Comparison of ENCODE assay signal across 19 cellular contexts in genomic region chr6:11763460-11764249, GRCh38. TPM values are rescaled to one million over a fixed set of nuclear protein-coding genes. Genes with fewer than 3 reads are reported as not detected.
DNase-seq lines count a peak whose midpoint lies in the region; ATAC-seq, FAIRE-seq and TF ChIP-seq lines count a peak whose summit lies in the region.
"Had no signal": no experiment of that assay in that cellular context is flagged by ENCODE, and none has a peak within 500 bp of the region (broad histone marks: within the 10 kb centered on the region; RNA-seq: fewer than 3 reads in every experiment).

No MANE protein-coding gene starts in this region.

- H3K4me1 ChIP-seq in HepG2 (ENCODE audit: insufficient read depth, low read length) = peaks cover 5% of the 10 kb centered on the region; the same call in 1 of the 2 replicates
- H3K4me1 ChIP-seq in right lobe of liver = peaks cover 0 to 10% (median 3%) of the 10 kb centered on the region in 4 donors
- H3K4me1 ChIP-seq in neuronal stem cell (ENCODE audit: control insufficient read depth in 2 of 2, insufficient read depth in 1 of 2, low read depth in 1 of 2, low read length in 2 of 2) = peaks cover 7 to 10% of the 10 kb centered on the region in 2 donors

- no peaks in the 10 kb centered on the region for H3K79me2 ChIP-seq in HepG2 (ENCODE audit: insufficient read depth, low read length)

- no peak overlapping the region for H4K91ac ChIP-seq in neuronal stem cell (ENCODE audit: low read depth, low read length, poor library complexity)

- H3K4ac ChIP-seq in neuronal stem cell (ENCODE audit: low read length) = no peak overlapping the region

- no peak overlapping the region for H2BK15ac ChIP-seq in neuronal stem cell (ENCODE audit: low read length)

- H3K9me3 ChIP-seq in HepG2 (ENCODE audit: low read length) (no peaks in the 10 kb centered on the region), right lobe of liver (no peaks in the 10 kb centered on the region), neuronal stem cell (replicated peaks in 1 of 2; ENCODE audit: control insufficient read depth in 2 of 2, insufficient read depth in 1 of 2, low read depth in 1 of 2, low read length in 2 of 2) (no peaks in the 10 kb centered on the region)
- H3K9me3 ChIP-seq: left lung had no signal

- ATAC-seq in HepG2 (no peak), right lobe of liver (no peak), GM19351 (IDR thresholded peaks at IDR 0.05; ENCODE audit: unreplicated experiment) (no peak)
- ATAC-seq: CD8-positive, alpha-beta T cell had no signal

- no peak for TF ChIP-seq RAD21 in HepG2 (CRISPR knock-in tag; IDR thresholded peaks at IDR 0.05)

- no peak overlapping the region for H2BK120ac ChIP-seq in neuronal stem cell (ENCODE audit: low read depth, low read length)

- no peak for FAIRE-seq in HepG2 (lab: Jason Lieb, UNC)
- FAIRE-seq: GM18507, H54 had no signal

- H3K27ac ChIP-seq in HepG2 (ENCODE audit: extremely low read length, insufficient read depth, low read length) = no peak overlapping the region
- H3K27ac ChIP-seq in right lobe of liver = no peak overlapping the region
- no peak overlapping the region for H3K27ac ChIP-seq in neuronal stem cell (replicated peaks; ENCODE audit: low read length)
- H3K27ac ChIP-seq: PC-9 had no signal

- no peaks in the 10 kb centered on the region for H3K36me3 ChIP-seq in HepG2 (replicated peaks in 1 of 2; ENCODE audit: control insufficient read depth in 1 of 2, insufficient read depth in 2 of 2, low read length in 2 of 2)
- no peaks in the 10 kb centered on the region for H3K36me3 ChIP-seq in right lobe of liver
- H3K36me3 ChIP-seq in neuronal stem cell (replicated peaks in 1 of 2; ENCODE audit: control insufficient read depth in 2 of 2, insufficient read depth in 2 of 2, low read length in 2 of 2) = no peaks in the 10 kb centered on the region
- H3K36me3 ChIP-seq: left lung had no signal

- H2AK5ac ChIP-seq in neuronal stem cell (ENCODE audit: low read depth, low read length) = no peak overlapping the region

- H3K14ac ChIP-seq in neuronal stem cell (ENCODE audit: low read length) = no peak overlapping the region

- H3K27me3 ChIP-seq in HepG2 (ENCODE audit: control insufficient read depth in 1 of 2, insufficient read depth in 2 of 2, low read length in 2 of 2) = peaks cover 0 to 1% of the 10 kb centered on the region in 2 experiments; a peak in 1 of 5 replicates
- H3K27me3 ChIP-seq in right lobe of liver = no peaks in the 10 kb centered on the region
- no peaks in the 10 kb centered on the region for H3K27me3 ChIP-seq in neuronal stem cell (ENCODE audit: control insufficient read depth in 3 of 3, insufficient read depth in 3 of 3, low read depth in 1 of 3, low read length in 3 of 3)
- H3K27me3 ChIP-seq: left lung had no signal

- TF ChIP-seq POLR2A in HepG2 (IDR thresholded peaks at IDR 0.05; ENCODE audit: insufficient read depth in 1 of 2, low read depth in 2 of 2, low read length in 2 of 2) (no peak), right lobe of liver (IDR thresholded peaks at IDR 0.05) (no peak)

- intact Hi-C loops in HepG2 (cut with micrococcal nuclease; ENCODE audit: unreplicated experiment) (no loop called here), right lobe of liver (cut with DNase I) (no loop called here)

- H4K20me1 ChIP-seq in HepG2 (ENCODE audit: insufficient read depth, low read length) = no peaks in the 10 kb centered on the region

- TF ChIP-seq EP300 in HepG2 (IDR thresholded peaks at IDR 0.05; ENCODE audit: low read depth in 2 of 2, low read length in 2 of 2) = no peak
- TF ChIP-seq EP300 in HepG2 (CRISPR knock-in tag; IDR thresholded peaks at IDR 0.05; ENCODE audit: borderline replicate concordance) = no peak

- H4K8ac ChIP-seq in neuronal stem cell (ENCODE audit: low read depth, low read length) = no peak overlapping the region

- DNase-seq in HepG2 (ENCODE audit: low spot score) = no peak
- no peak for DNase-seq in right lobe of liver
- DNase-seq in fibroblast of pulmonary artery (ENCODE audit: low read depth) = peak; percentile 46
- DNase-seq in neuronal stem cell (ENCODE audit: low spot score) = peak; percentile 8
- no peak for DNase-seq in SHP77 treated with DMSO at 0.1 percent for 48 hours (lab: John Stamatoyannopoulos, UW)
- DNase-seq in NCI-H2227 treated with DMSO at 0.1 percent for 48 hours (lab: John Stamatoyannopoulos, UW) = no peak
- DNase-seq in SKM-1 (lab: John Stamatoyannopoulos, UW; ENCODE audit: unreplicated experiment) = no peak
- DNase-seq: activated CD4-positive, CD25-positive, alpha-beta regulatory T cell treated with anti-CD3 and anti-CD28 coated beads, Interleukin-2, amount 50 U/mL, for 72 hours; activated CD8-positive, alpha-beta memory T cell treated with anti-CD3 and anti-CD28 coated beads for 24 hours; CD8-positive, alpha-beta T cell; left lung; NCI-H146; NCI-H82; PC-9; posterior cingulate gyrus; stimulated activated CD8-positive, alpha-beta memory T cell treated with anti-CD3 and anti-CD28 coated beads, Interleukin-4, amount 100 ng/mL, for 48 hours had no signal

- 65% methylated on average over 4 of the region's 4 CpGs for WGBS in HepG2 (ENCODE audit: low lambda C conversion rate)
- WGBS in right lobe of liver (ENCODE audit: insufficient coverage, low coverage, low lambda C conversion rate, missing lambda C conversion rate) = 98% methylated on average over 4 of the region's 4 CpGs
- WGBS in neuronal stem cell (ENCODE audit: extremely low coverage in 2 of 2, insufficient read length in 2 of 2, insufficient replicate concordance in 1 of 2), 2 donors = no CpG with 5 or more reads among the region's 4 CpGs

- in situ Hi-C loops in HepG2 (cut with HindIII; ENCODE audit: extremely low pct_ligation_motif_present, low pct_unique_long_range_greater_than_20kb) = no loop called here

- H3K9ac ChIP-seq in HepG2 (ENCODE audit: insufficient read depth, low read depth, low read length) (no peak overlapping the region), neuronal stem cell (ENCODE audit: low read depth, low read length, poor library complexity) (no peak overlapping the region)

- no peak overlapping the region for H3K23ac ChIP-seq in neuronal stem cell (ENCODE audit: low read depth, low read length, poor library complexity)

- H2BK12ac ChIP-seq in neuronal stem cell (ENCODE audit: low read length) = no peak overlapping the region

- no peaks in the 10 kb centered on the region for H3K79me1 ChIP-seq in neuronal stem cell (ENCODE audit: low read depth, low read length)

- H2BK5ac ChIP-seq in neuronal stem cell (ENCODE audit: low read length) = no peak overlapping the region

- no peak for TF ChIP-seq CTCF in HepG2 (CRISPR knock-in tag; IDR thresholded peaks at IDR 0.05)
- TF ChIP-seq CTCF in right lobe of liver (IDR thresholded peaks at IDR 0.05) = no peak
- no peak for TF ChIP-seq CTCF in fibroblast of pulmonary artery (IDR thresholded peaks at IDR 0.05; ENCODE audit: low read length, missing control alignments)

- no TSS peak for BruUV-seq in HepG2 (replicated peaks; lab: Mats Ljungman, UMichigan)

- H3K4me3 ChIP-seq in HepG2 (replicated peaks in 1 of 3; ENCODE audit: insufficient read depth in 1 of 3, low read depth in 2 of 3, low read length in 3 of 3) = no peak overlapping the region
- no peak overlapping the region for H3K4me3 ChIP-seq in right lobe of liver
- H3K4me3 ChIP-seq in fibroblast of pulmonary artery (replicated peaks; ENCODE audit: low read depth, low read length) = no peak overlapping the region
- H3K4me3 ChIP-seq in neuronal stem cell (ENCODE audit: low read length in 2 of 2) = no peak overlapping the region
- H3K4me3 ChIP-seq: left lung, PC-9 had no signal

- POLR2A ChIA-PET in HepG2 (lab: Yijun Ruan, JAX) = no interaction called here

- H3K4me2 ChIP-seq in HepG2 (ENCODE audit: low read depth, low read length) (no peak overlapping the region), neuronal stem cell (ENCODE audit: insufficient read depth, low read length, poor library complexity, severe bottlenecking) (no peak overlapping the region)

- H3K18ac ChIP-seq in neuronal stem cell (ENCODE audit: low read length) = no peak overlapping the region

- no peak overlapping the region for H2AFZ ChIP-seq in HepG2 (ENCODE audit: low read length)
- no peak overlapping the region for H2AFZ ChIP-seq in neuronal stem cell (ENCODE audit: low read length)
- H2AFZ ChIP-seq: PC-9 had no signal

- CTCF ChIA-PET in HepG2 (lab: Yijun Ruan, JAX; ENCODE audit: low intra/inter-chr PET ratio, low total read pairs) = interaction anchor here (0.6 kb wide), 1 partner anchor 817 kb away, joined by 3 read pairs; no protein-coding TSS in a partner anchor

TF ChIP-seq in HepG2, 621 proteins besides CTCF, POLR2A, EP300 and RAD21 (continues in another document):
- no peak for TF ChIP-seq FOXK2 (IDR thresholded peaks at IDR 0.05)

RNA-seq across cellular contexts. Expression of gene ADTRP, which starts 14.9 kb away (rescaled TPM):
- total RNA-seq in HepG2 (2016; rRNA removed; fragmentation: Illumina TruSeq; extraction: Trizol) (not detected in 2 replicates), right lobe of liver (1 to 10 TPM in 2 of 6 experiments, under 1 TPM in 3, not detected in 1; 0.46 to 1.9 (median 0.92) TPM)
- not detected in 2 replicates for total RNA-seq in HepG2 (2016; cell fraction: cytosol; rRNA removed; fragmentation: Illumina TruSeq; extraction: Trizol; ENCODE audit: low read depth)
- total RNA-seq in HepG2 (2016; cell fraction: insoluble cytoplasmic fraction; rRNA removed; fragmentation: Illumina TruSeq; extraction: Trizol) = not detected in 2 replicates
- total RNA-seq in HepG2 (2016; cell fraction: membrane; rRNA removed; fragmentation: Illumina TruSeq; extraction: Trizol) = not detected in 2 replicates
- total RNA-seq in HepG2 (2016; cell fraction: nucleus; rRNA removed; fragmentation: Illumina TruSeq; extraction: Trizol) = not detected in 2 replicates
- not detected in 2 replicates for polyA plus RNA-seq in HepG2 (2011; rRNA removed)
- polyA plus RNA-seq in HepG2 (2011; cell fraction: cytosol; rRNA removed) = not detected in 2 replicates
- polyA plus RNA-seq in HepG2 (2011; cell fraction: nucleus; rRNA removed) = not detected in 2 replicates
- not detected in 2 replicates for polyA plus RNA-seq in HepG2 (2012)
- not detected in 2 replicates for polyA plus RNA-seq in HepG2 (2016; cell fraction: cytosol; fragmentation: Illumina TruSeq; extraction: Trizol; ENCODE audit: low read depth)
- not detected in 2 replicates for polyA plus RNA-seq in HepG2 (2016; cell fraction: insoluble cytoplasmic fraction; fragmentation: Illumina TruSeq; extraction: Trizol; ENCODE audit: low read depth)
- not detected in 2 replicates for polyA plus RNA-seq in HepG2 (2016; cell fraction: membrane; fragmentation: Illumina TruSeq; extraction: Trizol; ENCODE audit: low read depth)
- not detected in 2 replicates for polyA plus RNA-seq in HepG2 (2016; cell fraction: nucleus; fragmentation: Illumina TruSeq; extraction: Trizol; ENCODE audit: insufficient read depth, low read depth)
- polyA minus RNA-seq in HepG2 (2011; rRNA and poly(A)+ RNA removed; ENCODE audit: low replicate concordance) = 0.42 TPM in 1 of 2 replicates, not detected in the other
- not detected in 2 replicates for polyA minus RNA-seq in HepG2 (2011; cell fraction: cytosol; rRNA and poly(A)+ RNA removed)
- polyA minus RNA-seq in HepG2 (2011; cell fraction: nucleus; rRNA and poly(A)+ RNA removed) = not detected in 2 replicates
- not detected for polyA plus RNA-seq in neuronal stem cell (2013, experiment 1 of 2)
- not detected for polyA plus RNA-seq in neuronal stem cell (2013, experiment 2 of 2)

Comparison
In these comparisons a context has a peak if more than half of its experiments do, and no peak if none do; other contexts are left out.
1. DNase-seq: peak in fibroblast of pulmonary artery (single experiment) and neuronal stem cell (single experiment); none in HepG2 (single experiment), right lobe of liver (0 of 3), SHP77 treated with DMSO at 0.1 percent for 48 hours (single experiment), NCI-H2227 treated with DMSO at 0.1 percent for 48 hours (single experiment) and SKM-1 (single experiment).